26 cellular contexts compared by ENCODE assay signal in genomic region chr4:38283724-38284123, GRCh38.
DNase-seq lines count a peak whose midpoint lies in the region; ATAC-seq and TF ChIP-seq lines count a peak whose summit lies in the region.
"Had no signal": no experiment of that assay in that cellular context is flagged by ENCODE, and none has a peak within 500 bp of the region (broad histone marks: within the 10 kb centered on the region; RNA-seq: fewer than 3 reads in every experiment).

No MANE protein-coding gene starts in this region.

- intact Hi-C loops in activated CD4-positive, alpha-beta T cell treated with anti-CD3 and anti-CD28 coated beads, Interleukin-2, amount 10 ng/mL, durations not matched to agents 24 days and 14 days (cut with micrococcal nuclease) = no loop called here

- no peak for TF ChIP-seq CTCF in cardiac fibroblast (IDR thresholded peaks at IDR 0.05; ENCODE audit: low read depth, low read length)

- ATAC-seq in stimulated activated naive CD8-positive, alpha-beta T cell treated with anti-CD3 and anti-CD28 coated beads, Interleukin-15, Interleukin-2, amounts not matched to agents 100 U/mL and 50 U/mL, for 24 hours = peak; percentile 36
- no peak for ATAC-seq in HG03439 (IDR thresholded peaks at IDR 0.05; ENCODE audit: unreplicated experiment)
- ATAC-seq: PC-3, SK-N-SH treated with all-trans-retinoic acid at 6 μM for 48 hours had no signal

- H3K9me3 Mint-ChIP-seq in activated CD4-positive, alpha-beta T cell treated with anti-CD3 and anti-CD28 coated beads, Interleukin-2, amount 10 ng/mL, durations not matched to agents 24 days and 14 days = peaks cover 3% of the 10 kb centered on the region

- no peak overlapping the region for H3K4me3 Mint-ChIP-seq in activated CD4-positive, alpha-beta T cell treated with anti-CD3 and anti-CD28 coated beads, Interleukin-2, amount 10 ng/mL, durations not matched to agents 24 days and 14 days
- H3K4me3 Mint-ChIP-seq: B cell; CD4-positive, CD25-positive, alpha-beta regulatory T cell; H9; IgD-negative memory B cell had no signal

- H3K36me3 Mint-ChIP-seq in activated CD4-positive, alpha-beta T cell treated with anti-CD3 and anti-CD28 coated beads, Interleukin-2, amount 10 ng/mL, durations not matched to agents 24 days and 14 days (ENCODE audit: low read depth) = no peaks in the 10 kb centered on the region
- H3K36me3 Mint-ChIP-seq: CD4-positive, CD25-positive, alpha-beta regulatory T cell; IgD-negative memory B cell had no signal

- no peak overlapping the region for H3K4me3 ChIP-seq in cardiac fibroblast (replicated peaks in 1 of 2; ENCODE audit: low read depth in 2 of 2, low read length in 2 of 2)

- H3K27ac Mint-ChIP-seq in activated CD4-positive, alpha-beta T cell treated with anti-CD3 and anti-CD28 coated beads, Interleukin-2, amount 10 ng/mL, durations not matched to agents 24 days and 14 days = no peak overlapping the region
- H3K27ac Mint-ChIP-seq: B cell; CD4-positive, CD25-positive, alpha-beta regulatory T cell; H9; IgD-negative memory B cell had no signal

- DNase-seq in activated CD4-positive, alpha-beta T cell treated with anti-CD3 and anti-CD28 coated beads, Interleukin-2, amount 10 ng/mL, durations not matched to agents 24 days and 14 days = peak; percentile 47
- no peak for DNase-seq in activated CD4-positive, alpha-beta T cell treated with anti-CD3 and anti-CD28 coated beads, Interleukin-2, amount 50 U/mL, for 4 hours
- DNase-seq in OCI-M1 (lab: John Stamatoyannopoulos, UW) (peak; percentile 78), cardiac fibroblast (ENCODE audit: low read depth in 2 of 2) (peak; percentile 19 to 25), NAMALWA (ENCODE audit: low spot score) (no peak)
- no peak for DNase-seq in stimulated activated naive CD8-positive, alpha-beta T cell treated with anti-CD3 and anti-CD28 coated beads, Interleukin-15, Interleukin-2, amounts not matched to agents 100 U/mL and 50 U/mL, for 24 hours
- DNase-seq in stimulated activated CD4-positive, alpha-beta T cell treated with anti-CD3 and anti-CD28 coated beads, Interleukin-15, amount 100 ng/mL, for 24 hours = no peak
- DNase-seq: 8988T; Caco-2; CD4-positive, CD25-positive, alpha-beta regulatory T cell; DMS53; H9; Kasumi-1; MM.1S; NCI-H1694 treated with DMSO at 0.1 percent for 48 hours; NCI-H2107; NCI-H2227 treated with DMSO at 0.1 percent for 48 hours; NCI-H510A treated with DMSO at 0.1 percent for 48 hours; NCI-H774; PC-3; RPMI8226; SHP77 treated with DMSO at 0.1 percent for 48 hours had no signal

- peaks cover 7% of the 10 kb centered on the region for H3K4me1 Mint-ChIP-seq in activated CD4-positive, alpha-beta T cell treated with anti-CD3 and anti-CD28 coated beads, Interleukin-2, amount 10 ng/mL, durations not matched to agents 24 days and 14 days
- H3K4me1 Mint-ChIP-seq: B cell, IgD-negative memory B cell had no signal

- peaks cover 11% of the 10 kb centered on the region for H3K27me3 Mint-ChIP-seq in activated CD4-positive, alpha-beta T cell treated with anti-CD3 and anti-CD28 coated beads, Interleukin-2, amount 10 ng/mL, durations not matched to agents 24 days and 14 days
- H3K27me3 Mint-ChIP-seq: IgD-negative memory B cell had no signal

Comparison
In these comparisons a context has a peak if more than half of its experiments do, and no peak if none do; other contexts are left out.
1. DNase-seq: peak in activated CD4-positive, alpha-beta T cell treated with anti-CD3 and anti-CD28 coated beads, Interleukin-2, amount 10 ng/mL, durations not matched to agents 24 days and 14 days (single experiment), OCI-M1 (single experiment) and cardiac fibroblast (2 of 2); none in activated CD4-positive, alpha-beta T cell treated with anti-CD3 and anti-CD28 coated beads, Interleukin-2, amount 50 U/mL, for 4 hours (0 of 2), stimulated activated naive CD8-positive, alpha-beta T cell treated with anti-CD3 and anti-CD28 coated beads, Interleukin-15, Interleukin-2, amounts not matched to agents 100 U/mL and 50 U/mL, for 24 hours (single experiment), stimulated activated CD4-positive, alpha-beta T cell treated with anti-CD3 and anti-CD28 coated beads, Interleukin-15, amount 100 ng/mL, for 24 hours (single experiment) and NAMALWA (single experiment).